8 cellular contexts compared by ENCODE assay signal in genomic region chr15:41284425-41285177, GRCh38. TPM values are rescaled to one million over a fixed set of nuclear protein-coding genes. Genes with fewer than 3 reads are reported as not detected.
DNase-seq lines count a peak whose midpoint lies in the region; ATAC-seq, FAIRE-seq and TF ChIP-seq lines count a peak whose summit lies in the region.

No MANE protein-coding gene starts in this region.

- peak overlapping the region; percentile 92 for H3K27ac Mint-ChIP-seq in T-helper 1 cell treated with Interleukin-12 subunit alpha and Interleukin-12 subunit beta and Interleukin-4 antibody, amounts not matched to agents 30 μg/mL and 1 μg/mL, for 36 hours
- peak overlapping the region; percentile 93 to 99 (median 98) for H3K27ac Mint-ChIP-seq in naive thymus-derived CD8-positive, alpha-beta T cell

- peak overlapping the region; percentile 90 to 96 (median 92) for H3K27ac ChIP-seq in esophagus muscularis mucosa (replicated peaks in 1 of 4)

- peaks cover 48% of the 10 kb centered on the region for H3K36me3 Mint-ChIP-seq in T-helper 1 cell treated with Interleukin-12 subunit alpha and Interleukin-12 subunit beta and Interleukin-4 antibody, amounts not matched to agents 30 μg/mL and 1 μg/mL, for 36 hours (ENCODE audit: low read depth)
- peaks cover 7 to 49% (median 19%) of the 10 kb centered on the region in 3 donors for H3K36me3 Mint-ChIP-seq in naive thymus-derived CD8-positive, alpha-beta T cell

- ATAC-seq in naive thymus-derived CD8-positive, alpha-beta T cell = no peak
- no peak for ATAC-seq in GM21737 (IDR thresholded peaks at IDR 0.05; ENCODE audit: unreplicated experiment)

- TF ChIP-seq CTCF in AG04449 (IDR thresholded peaks at IDR 0.05; ENCODE audit: insufficient read depth, low read length, missing control alignments) = no peak
- no peak for TF ChIP-seq CTCF in esophagus muscularis mucosa (IDR thresholded peaks at IDR 0.05)

- no peak for TF ChIP-seq EP300 in esophagus muscularis mucosa (IDR thresholded peaks at IDR 0.05)

- POLR2A ChIA-PET in AG04449 (lab: Yijun Ruan, JAX) = no interaction called here
- POLR2A ChIA-PET in naive thymus-derived CD8-positive, alpha-beta T cell (lab: Charles Lee) = interaction anchor here (0.5 to 1.5 kb wide), 8 partner anchors 46 to 390 kb away, joined by 3 to 9 read pairs (median 4); partner anchors contain the start of genes CHP1, EXD1, INO80 and NUSAP1

- H3K4me3 Mint-ChIP-seq in T-helper 1 cell treated with Interleukin-12 subunit alpha and Interleukin-12 subunit beta and Interleukin-4 antibody, amounts not matched to agents 30 μg/mL and 1 μg/mL, for 36 hours = peak overlapping the region; percentile 99
- H3K4me3 Mint-ChIP-seq in naive thymus-derived CD8-positive, alpha-beta T cell = peak overlapping the region; percentile 89 to 99 (median 95)

- DNase-seq in AG04449 (ENCODE audit: low read depth, low spot score) (no peak), GM19239 (ENCODE audit: insufficient read length, low spot score) (no peak), esophagus muscularis mucosa (ENCODE audit: extremely low spot score) (no peak), CD1c-positive myeloid dendritic cell (ENCODE audit: extremely low spot score) (no peak), SIG-M5 treated with dmso at 0.1 percent for 504 hours (lab: John Stamatoyannopoulos, UW; ENCODE audit: unreplicated experiment) (no peak)
- DNase-seq in naive thymus-derived CD8-positive, alpha-beta T cell = peak in 3 of 10 donors; percentile 19 to 22 (median 20)

- peaks cover 44% of the 10 kb centered on the region for H3K4me1 Mint-ChIP-seq in T-helper 1 cell treated with Interleukin-12 subunit alpha and Interleukin-12 subunit beta and Interleukin-4 antibody, amounts not matched to agents 30 μg/mL and 1 μg/mL, for 36 hours (ENCODE audit: low read depth)
- peaks cover 17 to 52% (median 45%) of the 10 kb centered on the region in 4 donors for H3K4me1 Mint-ChIP-seq in naive thymus-derived CD8-positive, alpha-beta T cell

- CTCF ChIA-PET in AG04449 (lab: Yijun Ruan, JAX) = no interaction called here

- intact Hi-C loops in esophagus muscularis mucosa (cut with DNase I) = loop anchor here (5.0 kb wide), 3 partner anchors 48 to 167 kb away; partner anchors contain the start of genes CHP1, EXD1, INO80 and NUSAP1

- H3K4me3 ChIP-seq in AG04449 (ENCODE audit: low read depth, low read length) = peak overlapping the region; percentile 94
- H3K4me3 ChIP-seq in esophagus muscularis mucosa = peak overlapping the region; percentile 83 to 99 (median 89)

- no peaks in the 10 kb centered on the region for H3K27me3 Mint-ChIP-seq in T-helper 1 cell treated with Interleukin-12 subunit alpha and Interleukin-12 subunit beta and Interleukin-4 antibody, amounts not matched to agents 30 μg/mL and 1 μg/mL, for 36 hours (ENCODE audit: low read depth)
- H3K27me3 Mint-ChIP-seq in naive thymus-derived CD8-positive, alpha-beta T cell = peaks cover 0 to 2% (median 0%) of the 10 kb centered on the region in 5 donors

- H3K27me3 ChIP-seq in esophagus muscularis mucosa = no peaks in the 10 kb centered on the region

- peaks cover 28 to 47% (median 43%) of the 10 kb centered on the region in 4 donors for H3K4me1 ChIP-seq in esophagus muscularis mucosa

- peak; percentile 70 for FAIRE-seq in GM19239 (lab: Jason Lieb, UNC)

- peaks cover 22 to 50% (median 41%) of the 10 kb centered on the region in 4 donors for H3K36me3 ChIP-seq in esophagus muscularis mucosa

- H3K9me3 Mint-ChIP-seq in T-helper 1 cell treated with Interleukin-12 subunit alpha and Interleukin-12 subunit beta and Interleukin-4 antibody, amounts not matched to agents 30 μg/mL and 1 μg/mL, for 36 hours = peaks cover 6% of the 10 kb centered on the region
- no peaks in the 10 kb centered on the region for H3K9me3 Mint-ChIP-seq in naive thymus-derived CD8-positive, alpha-beta T cell

- no peaks in the 10 kb centered on the region for H3K9me3 ChIP-seq in esophagus muscularis mucosa

- TF ChIP-seq POLR2A in esophagus muscularis mucosa (IDR thresholded peaks at IDR 0.05; ENCODE audit: low read depth) = no peak

- WGBS in esophagus muscularis mucosa = 1% methylated on average over 20 of the region's 20 CpGs

RNA-seq across cellular contexts. Expression of gene OIP5, which starts 47.8 kb away (rescaled TPM):
- total RNA-seq in esophagus muscularis mucosa = under 1 TPM in 1 of 4 donors, not detected in 3; 0.39 TPM
- total RNA-seq in naive thymus-derived CD8-positive, alpha-beta T cell = 1 to 10 TPM; 5.3 to 7.0 TPM
- under 1 TPM in 2 of 3 donors, not detected in 1; 0.18 to 0.24 TPM for polyA plus RNA-seq in naive thymus-derived CD8-positive, alpha-beta T cell

RNA-seq across cellular contexts. Expression of gene NUSAP1, which starts 48.1 kb away (rescaled TPM):
- total RNA-seq in esophagus muscularis mucosa = 1 to 10 TPM in 3 of 4 donors, under 1 TPM in 1; 0.42 to 5.5 (median 1.5) TPM
- total RNA-seq in naive thymus-derived CD8-positive, alpha-beta T cell = 1 to 10 TPM; 2.5 to 4.0 TPM
- polyA plus RNA-seq in naive thymus-derived CD8-positive, alpha-beta T cell = 1 to 10 TPM in 1 of 3 donors, under 1 TPM in 2; 0.32 to 1.4 (median 0.93) TPM

RNA-seq across cellular contexts. Expression of gene CHP1, which starts 53.5 kb away (rescaled TPM):
- total RNA-seq in esophagus muscularis mucosa = 100 to 1,000 TPM in 1 of 4 donors, 10 to 100 TPM in 3; 67.3 to 108 (median 94.5) TPM
- total RNA-seq in naive thymus-derived CD8-positive, alpha-beta T cell = 10 to 100 TPM; 21.1 to 23.9 TPM
- 10 to 100 TPM; 11.3 to 21.7 (median 12.5) TPM for polyA plus RNA-seq in naive thymus-derived CD8-positive, alpha-beta T cell

RNA-seq across cellular contexts. Expression of gene EXD1, which starts 54.0 kb away (rescaled TPM):
- total RNA-seq in esophagus muscularis mucosa = not detected
- total RNA-seq in naive thymus-derived CD8-positive, alpha-beta T cell = not detected
- polyA plus RNA-seq in naive thymus-derived CD8-positive, alpha-beta T cell = not detected

Comparison
In these comparisons a context has a peak if more than half of its experiments do, and no peak if none do; other contexts are left out.
1. RNA of gene OIP5, which starts 47.8 kb away (total RNA-seq): 5.3 to 7.0 TPM in naive thymus-derived CD8-positive, alpha-beta T cell; 0.39 TPM in esophagus muscularis mucosa; every median in the first group is over 4 times any median in the second.